Comparison of ENCODE assay signal across 9 cellular contexts in genomic region chr3:123605789-123606234, GRCh38. TPM values are rescaled to one million over a fixed set of nuclear protein-coding genes. Genes with fewer than 3 reads are reported as not detected.
DNase-seq lines count a peak whose midpoint lies in the region; ATAC-seq, FAIRE-seq and TF ChIP-seq lines count a peak whose summit lies in the region.
"Had no signal": no experiment of that assay in that cellular context is flagged by ENCODE, and none has a peak within 500 bp of the region (broad histone marks: within the 10 kb centered on the region; RNA-seq: fewer than 3 reads in every experiment).

No MANE protein-coding gene starts in this region.

- no peak for FAIRE-seq in D721Med (lab: Jason Lieb, UNC)

- intact Hi-C loops in breast epithelium (cut with DNase I; ENCODE audit: low total_unique reads), result no loop called here

- 80 to 83% methylated on average over 5 of the region's 5 CpGs for WGBS in upper lobe of left lung, 2 donors

- ATAC-seq in HG03175 (IDR thresholded peaks at IDR 0.05; ENCODE audit: unreplicated experiment) (peak; percentile 47), upper lobe of left lung (ENCODE audit: low FRiP score in 2 of 2) (no peak), GM18517 (IDR thresholded peaks at IDR 0.05; ENCODE audit: unreplicated experiment) (no peak)

- H3K4me1 ChIP-seq in breast epithelium (no peaks in the 10 kb centered on the region), upper lobe of left lung (peaks cover 3 to 9% (median 6%) of the 10 kb centered on the region in 4 donors)

- H3K9me3 ChIP-seq in breast epithelium (no peaks in the 10 kb centered on the region), upper lobe of left lung (no peaks in the 10 kb centered on the region)

- TF ChIP-seq EP300 in upper lobe of left lung (IDR thresholded peaks at IDR 0.05), result no peak

- no peaks in the 10 kb centered on the region for H3K27me3 ChIP-seq in breast epithelium
- H3K27me3 ChIP-seq in upper lobe of left lung, result no peaks in the 10 kb centered on the region

- DNase-seq in NCI-H2196 (lab: John Stamatoyannopoulos, UW; ENCODE audit: unreplicated experiment) (peak; percentile 14), NCI-H2196 treated with DMSO at 0.1 percent for 48 hours (lab: John Stamatoyannopoulos, UW; ENCODE audit: unreplicated experiment) (no peak), breast epithelium (ENCODE audit: low spot score in 2 of 2) (no peak), upper lobe of left lung (no peak), cerebellar nuclear complex (lab: John Stamatoyannopoulos, UW) (no peak), D721Med (ENCODE audit: insufficient read length, low spot score) (no peak)
- DNase-seq: activated effector memory CD4-positive, alpha-beta T cell treated with anti-CD3 and anti-CD28 coated beads, Interleukin-2, amount 50 U/mL, for 16 hours had no signal

- TF ChIP-seq POLR2A in breast epithelium (IDR thresholded peaks at IDR 0.05) (no peak), upper lobe of left lung (IDR thresholded peaks at IDR 0.05) (no peak)

- peak overlapping the region; percentile 30 to 50 for H3K27ac ChIP-seq in breast epithelium
- peak overlapping the region; percentile 16 to 63 (median 32) for H3K27ac ChIP-seq in upper lobe of left lung

- H3K4me3 ChIP-seq in breast epithelium (no peak overlapping the region), upper lobe of left lung (no peak overlapping the region)

- TF ChIP-seq CTCF in breast epithelium (IDR thresholded peaks at IDR 0.05) (no peak), upper lobe of left lung (IDR thresholded peaks at IDR 0.05) (no peak), D721Med (IDR thresholded peaks at IDR 0.05; ENCODE audit: insufficient read depth, missing control alignments) (no peak)

- H3K36me3 ChIP-seq in breast epithelium (no peaks in the 10 kb centered on the region), upper lobe of left lung (peaks cover 0 to 7% (median 0%) of the 10 kb centered on the region in 4 donors)

RNA-seq across cellular contexts. Expression of gene HACD2, which starts 21.0 kb away (rescaled TPM):
- 10 to 100 TPM; 29.5 to 61.0 (median 55.9) TPM for total RNA-seq in breast epithelium
- 10 to 100 TPM; 12.5 to 60.4 (median 39.1) TPM for total RNA-seq in upper lobe of left lung
